In genomic region chr3:188270423-188270972, GRCh38 we compare ENCODE assay signal across 8 cellular contexts.
DNase-seq lines count a peak whose midpoint lies in the region; ATAC-seq lines count a peak whose summit lies in the region.

No MANE protein-coding gene starts in this region.

- H3K27me3 Mint-ChIP-seq in activated T-helper 17 cell treated with anti-CD3 and anti-CD28 coated beads, Interleukin-2, amount 50 U/mL, for 72 hours, result no peaks in the 10 kb centered on the region

- H3K9me3 Mint-ChIP-seq in activated T-helper 17 cell treated with anti-CD3 and anti-CD28 coated beads, Interleukin-2, amount 50 U/mL, for 72 hours, result no peaks in the 10 kb centered on the region

- in situ Hi-C loops in G401 (cut with HindIII; ENCODE audit: low sequenced_read_pairs), result no loop called here

- DNase-seq in G401 (ENCODE audit: low spot score), result peak; percentile 40
- DNase-seq in SK-N-DZ (ENCODE audit: low spot score), result peak; percentile 37
- peak; percentile 82 for DNase-seq in glomerular visceral epithelial cell (ENCODE audit: extremely low spot score)
- peak; percentile 91 for DNase-seq in renal cortical epithelial cell (ENCODE audit: low read depth)
- DNase-seq in middle frontal gyrus (ENCODE audit: extremely low spot score, low spot score), result no peak

- no peak for ATAC-seq in activated T-helper 17 cell treated with anti-CD3 and anti-CD28 coated beads, Interleukin-2, amount 50 U/mL, for 72 hours (replicated peaks)
- ATAC-seq in HG02642 (IDR thresholded peaks at IDR 0.05; ENCODE audit: poor library complexity, unreplicated experiment) (no peak), GM18519 (IDR thresholded peaks at IDR 0.05; ENCODE audit: low FRiP score, unreplicated experiment) (no peak)

- H3K36me3 Mint-ChIP-seq in activated T-helper 17 cell treated with anti-CD3 and anti-CD28 coated beads, Interleukin-2, amount 50 U/mL, for 72 hours (ENCODE audit: low read depth), result peaks cover 12% of the 10 kb centered on the region

- peaks cover 18% of the 10 kb centered on the region for H3K4me1 Mint-ChIP-seq in activated T-helper 17 cell treated with anti-CD3 and anti-CD28 coated beads, Interleukin-2, amount 50 U/mL, for 72 hours

- no peak overlapping the region for H3K4me3 Mint-ChIP-seq in activated T-helper 17 cell treated with anti-CD3 and anti-CD28 coated beads, Interleukin-2, amount 50 U/mL, for 72 hours

- H3K27ac Mint-ChIP-seq in activated T-helper 17 cell treated with anti-CD3 and anti-CD28 coated beads, Interleukin-2, amount 50 U/mL, for 72 hours, result no peak overlapping the region
